2 cellular contexts compared by ENCODE assay signal in the genomic region with DNA sequence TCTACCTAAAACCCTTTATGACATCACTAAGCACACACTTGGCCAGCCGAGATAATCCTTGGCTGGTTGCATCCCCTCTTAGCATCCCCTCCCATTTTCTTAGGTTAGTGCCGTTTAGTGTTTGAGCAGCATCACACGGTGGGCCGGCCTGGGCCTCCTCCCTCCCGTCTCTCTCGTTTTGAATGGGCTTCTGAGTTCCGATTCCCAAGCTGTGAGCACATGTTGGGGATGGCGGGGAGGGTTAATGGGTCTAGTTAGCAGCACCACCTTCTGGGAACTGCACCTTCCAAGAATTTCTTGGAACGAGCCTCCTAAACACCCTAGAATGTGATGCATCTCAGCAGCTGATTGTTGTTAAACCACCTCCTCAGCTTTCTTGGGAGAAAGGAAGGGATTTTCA.
TF ChIP-seq lines count a peak whose summit lies in the region.

No MANE protein-coding gene starts in this region.

TF ChIP-seq in GM23338, 12 proteins besides CTCF, POLR2A, EP300 and RAD21 (continued from another document):
- TF ChIP-seq, protein P1, sequence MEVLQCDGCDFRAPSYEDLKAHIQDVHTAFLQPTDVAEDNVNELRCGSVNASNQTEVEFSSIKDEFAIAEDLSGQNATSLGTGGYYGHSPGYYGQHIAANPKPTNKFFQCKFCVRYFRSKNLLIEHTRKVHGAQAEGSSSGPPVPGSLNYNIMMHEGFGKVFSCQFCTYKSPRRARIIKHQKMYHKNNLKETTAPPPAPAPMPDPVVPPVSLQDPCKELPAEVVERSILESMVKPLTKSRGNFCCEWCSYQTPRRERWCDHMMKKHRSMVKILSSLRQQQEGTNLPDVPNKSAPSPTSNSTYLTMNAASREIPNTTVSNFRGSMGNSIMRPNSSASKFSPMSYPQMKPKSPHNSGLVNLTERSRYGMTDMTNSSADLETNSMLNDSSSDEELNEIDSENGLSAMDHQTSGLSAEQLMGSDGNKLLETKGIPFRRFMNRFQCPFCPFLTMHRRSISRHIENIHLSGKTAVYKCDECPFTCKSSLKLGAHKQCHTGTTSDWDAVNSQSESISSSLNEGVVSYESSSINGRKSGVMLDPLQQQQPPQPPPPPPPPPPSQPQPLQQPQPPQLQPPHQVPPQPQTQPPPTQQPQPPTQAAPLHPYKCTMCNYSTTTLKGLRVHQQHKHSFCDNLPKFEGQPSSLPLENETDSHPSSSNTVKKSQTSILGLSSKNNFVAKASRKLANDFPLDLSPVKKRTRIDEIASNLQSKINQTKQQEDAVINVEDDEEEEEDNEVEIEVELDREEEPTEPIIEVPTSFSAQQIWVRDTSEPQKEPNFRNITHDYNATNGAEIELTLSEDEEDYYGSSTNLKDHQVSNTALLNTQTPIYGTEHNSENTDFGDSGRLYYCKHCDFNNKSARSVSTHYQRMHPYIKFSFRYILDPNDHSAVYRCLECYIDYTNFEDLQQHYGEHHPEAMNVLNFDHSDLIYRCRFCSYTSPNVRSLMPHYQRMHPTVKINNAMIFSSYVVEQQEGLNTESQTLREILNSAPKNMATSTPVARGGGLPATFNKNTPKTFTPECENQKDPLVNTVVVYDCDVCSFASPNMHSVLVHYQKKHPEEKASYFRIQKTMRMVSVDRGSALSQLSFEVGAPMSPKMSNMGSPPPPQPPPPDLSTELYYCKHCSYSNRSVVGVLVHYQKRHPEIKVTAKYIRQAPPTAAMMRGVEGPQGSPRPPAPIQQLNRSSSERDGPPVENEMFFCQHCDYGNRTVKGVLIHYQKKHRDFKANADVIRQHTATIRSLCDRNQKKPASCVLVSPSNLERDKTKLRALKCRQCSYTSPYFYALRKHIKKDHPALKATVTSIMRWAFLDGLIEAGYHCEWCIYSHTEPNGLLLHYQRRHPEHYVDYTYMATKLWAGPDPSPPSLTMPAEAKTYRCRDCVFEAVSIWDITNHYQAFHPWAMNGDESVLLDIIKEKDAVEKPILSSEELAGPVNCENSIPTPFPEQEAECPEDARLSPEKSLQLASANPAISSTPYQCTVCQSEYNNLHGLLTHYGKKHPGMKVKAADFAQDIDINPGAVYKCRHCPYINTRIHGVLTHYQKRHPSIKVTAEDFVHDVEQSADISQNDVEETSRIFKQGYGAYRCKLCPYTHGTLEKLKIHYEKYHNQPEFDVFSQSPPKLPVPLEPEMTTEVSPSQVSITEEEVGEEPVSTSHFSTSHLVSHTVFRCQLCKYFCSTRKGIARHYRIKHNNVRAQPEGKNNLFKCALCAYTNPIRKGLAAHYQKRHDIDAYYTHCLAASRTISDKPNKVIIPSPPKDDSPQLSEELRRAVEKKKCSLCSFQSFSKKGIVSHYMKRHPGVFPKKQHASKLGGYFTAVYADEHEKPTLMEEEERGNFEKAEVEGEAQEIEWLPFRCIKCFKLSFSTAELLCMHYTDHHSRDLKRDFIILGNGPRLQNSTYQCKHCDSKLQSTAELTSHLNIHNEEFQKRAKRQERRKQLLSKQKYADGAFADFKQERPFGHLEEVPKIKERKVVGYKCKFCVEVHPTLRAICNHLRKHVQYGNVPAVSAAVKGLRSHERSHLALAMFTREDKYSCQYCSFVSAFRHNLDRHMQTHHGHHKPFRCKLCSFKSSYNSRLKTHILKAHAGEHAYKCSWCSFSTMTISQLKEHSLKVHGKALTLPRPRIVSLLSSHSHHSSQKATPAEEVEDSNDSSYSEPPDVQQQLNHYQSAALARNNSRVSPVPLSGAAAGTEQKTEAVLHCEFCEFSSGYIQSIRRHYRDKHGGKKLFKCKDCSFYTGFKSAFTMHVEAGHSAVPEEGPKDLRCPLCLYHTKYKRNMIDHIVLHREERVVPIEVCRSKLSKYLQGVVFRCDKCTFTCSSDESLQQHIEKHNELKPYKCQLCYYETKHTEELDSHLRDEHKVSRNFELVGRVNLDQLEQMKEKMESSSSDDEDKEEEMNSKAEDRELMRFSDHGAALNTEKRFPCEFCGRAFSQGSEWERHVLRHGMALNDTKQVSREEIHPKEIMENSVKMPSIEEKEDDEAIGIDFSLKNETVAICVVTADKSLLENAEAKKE (CRISPR knock-in tag; IDR thresholded peaks at IDR 0.05): no peak
- TF ChIP-seq JUNB (IDR thresholded peaks at IDR 0.05; ENCODE audit: unreplicated experiment): no peak
- no peak for TF ChIP-seq STAT1 (IDR thresholded peaks at IDR 0.05; ENCODE audit: unreplicated experiment)
- TF ChIP-seq EZH2 (IDR thresholded peaks at IDR 0.05; ENCODE audit: low read depth, unreplicated experiment): no peak
- TF ChIP-seq, protein P2, sequence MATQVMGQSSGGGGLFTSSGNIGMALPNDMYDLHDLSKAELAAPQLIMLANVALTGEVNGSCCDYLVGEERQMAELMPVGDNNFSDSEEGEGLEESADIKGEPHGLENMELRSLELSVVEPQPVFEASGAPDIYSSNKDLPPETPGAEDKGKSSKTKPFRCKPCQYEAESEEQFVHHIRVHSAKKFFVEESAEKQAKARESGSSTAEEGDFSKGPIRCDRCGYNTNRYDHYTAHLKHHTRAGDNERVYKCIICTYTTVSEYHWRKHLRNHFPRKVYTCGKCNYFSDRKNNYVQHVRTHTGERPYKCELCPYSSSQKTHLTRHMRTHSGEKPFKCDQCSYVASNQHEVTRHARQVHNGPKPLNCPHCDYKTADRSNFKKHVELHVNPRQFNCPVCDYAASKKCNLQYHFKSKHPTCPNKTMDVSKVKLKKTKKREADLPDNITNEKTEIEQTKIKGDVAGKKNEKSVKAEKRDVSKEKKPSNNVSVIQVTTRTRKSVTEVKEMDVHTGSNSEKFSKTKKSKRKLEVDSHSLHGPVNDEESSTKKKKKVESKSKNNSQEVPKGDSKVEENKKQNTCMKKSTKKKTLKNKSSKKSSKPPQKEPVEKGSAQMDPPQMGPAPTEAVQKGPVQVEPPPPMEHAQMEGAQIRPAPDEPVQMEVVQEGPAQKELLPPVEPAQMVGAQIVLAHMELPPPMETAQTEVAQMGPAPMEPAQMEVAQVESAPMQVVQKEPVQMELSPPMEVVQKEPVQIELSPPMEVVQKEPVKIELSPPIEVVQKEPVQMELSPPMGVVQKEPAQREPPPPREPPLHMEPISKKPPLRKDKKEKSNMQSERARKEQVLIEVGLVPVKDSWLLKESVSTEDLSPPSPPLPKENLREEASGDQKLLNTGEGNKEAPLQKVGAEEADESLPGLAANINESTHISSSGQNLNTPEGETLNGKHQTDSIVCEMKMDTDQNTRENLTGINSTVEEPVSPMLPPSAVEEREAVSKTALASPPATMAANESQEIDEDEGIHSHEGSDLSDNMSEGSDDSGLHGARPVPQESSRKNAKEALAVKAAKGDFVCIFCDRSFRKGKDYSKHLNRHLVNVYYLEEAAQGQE (IDR thresholded peaks at IDR 0.05; ENCODE audit: unreplicated experiment): no peak
- no peak for TF ChIP-seq EZH2phosphoT487 (IDR thresholded peaks at IDR 0.05; ENCODE audit: unreplicated experiment)
- TF ChIP-seq CREB1 (CRISPR knock-in tag; IDR thresholded peaks at IDR 0.05; ENCODE audit: low read depth): no peak
- no peak for TF ChIP-seq NANOG (IDR thresholded peaks at IDR 0.05; ENCODE audit: borderline replicate concordance)

TF ChIP-seq in WTC11, 78 proteins besides CTCF, POLR2A, EP300 and RAD21 (continued from another document):
- TF ChIP-seq, protein P3, sequence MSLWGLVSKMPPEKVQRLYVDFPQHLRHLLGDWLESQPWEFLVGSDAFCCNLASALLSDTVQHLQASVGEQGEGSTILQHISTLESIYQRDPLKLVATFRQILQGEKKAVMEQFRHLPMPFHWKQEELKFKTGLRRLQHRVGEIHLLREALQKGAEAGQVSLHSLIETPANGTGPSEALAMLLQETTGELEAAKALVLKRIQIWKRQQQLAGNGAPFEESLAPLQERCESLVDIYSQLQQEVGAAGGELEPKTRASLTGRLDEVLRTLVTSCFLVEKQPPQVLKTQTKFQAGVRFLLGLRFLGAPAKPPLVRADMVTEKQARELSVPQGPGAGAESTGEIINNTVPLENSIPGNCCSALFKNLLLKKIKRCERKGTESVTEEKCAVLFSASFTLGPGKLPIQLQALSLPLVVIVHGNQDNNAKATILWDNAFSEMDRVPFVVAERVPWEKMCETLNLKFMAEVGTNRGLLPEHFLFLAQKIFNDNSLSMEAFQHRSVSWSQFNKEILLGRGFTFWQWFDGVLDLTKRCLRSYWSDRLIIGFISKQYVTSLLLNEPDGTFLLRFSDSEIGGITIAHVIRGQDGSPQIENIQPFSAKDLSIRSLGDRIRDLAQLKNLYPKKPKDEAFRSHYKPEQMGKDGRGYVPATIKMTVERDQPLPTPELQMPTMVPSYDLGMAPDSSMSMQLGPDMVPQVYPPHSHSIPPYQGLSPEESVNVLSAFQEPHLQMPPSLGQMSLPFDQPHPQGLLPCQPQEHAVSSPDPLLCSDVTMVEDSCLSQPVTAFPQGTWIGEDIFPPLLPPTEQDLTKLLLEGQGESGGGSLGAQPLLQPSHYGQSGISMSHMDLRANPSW (CRISPR knock-in tag; conservative IDR thresholded peaks at IDR 0.05; ENCODE audit: low read depth): no peak
- TF ChIP-seq ZNF219 (CRISPR knock-in tag; IDR thresholded peaks at IDR 0.05; ENCODE audit: borderline replicate concordance): no peak
- TF ChIP-seq, protein P4, sequence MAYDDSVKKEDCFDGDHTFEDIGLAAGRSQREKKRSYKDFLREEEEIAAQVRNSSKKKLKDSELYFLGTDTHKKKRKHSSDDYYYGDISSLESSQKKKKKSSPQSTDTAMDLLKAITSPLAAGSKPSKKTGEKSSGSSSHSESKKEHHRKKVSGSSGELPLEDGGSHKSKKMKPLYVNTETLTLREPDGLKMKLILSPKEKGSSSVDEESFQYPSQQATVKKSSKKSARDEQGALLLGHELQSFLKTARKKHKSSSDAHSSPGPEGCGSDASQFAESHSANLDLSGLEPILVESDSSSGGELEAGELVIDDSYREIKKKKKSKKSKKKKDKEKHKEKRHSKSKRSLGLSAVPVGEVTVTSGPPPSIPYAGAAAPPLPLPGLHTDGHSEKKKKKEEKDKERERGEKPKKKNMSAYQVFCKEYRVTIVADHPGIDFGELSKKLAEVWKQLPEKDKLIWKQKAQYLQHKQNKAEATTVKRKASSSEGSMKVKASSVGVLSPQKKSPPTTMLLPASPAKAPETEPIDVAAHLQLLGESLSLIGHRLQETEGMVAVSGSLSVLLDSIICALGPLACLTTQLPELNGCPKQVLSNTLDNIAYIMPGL (CRISPR knock-in tag; IDR thresholded peaks at IDR 0.05): no peak
- TF ChIP-seq ZNF532 (CRISPR knock-in tag; IDR thresholded peaks at IDR 0.05; ENCODE audit: borderline replicate concordance): no peak
